Comparison of ENCODE assay signal across 21 cellular contexts in the genomic region with DNA sequence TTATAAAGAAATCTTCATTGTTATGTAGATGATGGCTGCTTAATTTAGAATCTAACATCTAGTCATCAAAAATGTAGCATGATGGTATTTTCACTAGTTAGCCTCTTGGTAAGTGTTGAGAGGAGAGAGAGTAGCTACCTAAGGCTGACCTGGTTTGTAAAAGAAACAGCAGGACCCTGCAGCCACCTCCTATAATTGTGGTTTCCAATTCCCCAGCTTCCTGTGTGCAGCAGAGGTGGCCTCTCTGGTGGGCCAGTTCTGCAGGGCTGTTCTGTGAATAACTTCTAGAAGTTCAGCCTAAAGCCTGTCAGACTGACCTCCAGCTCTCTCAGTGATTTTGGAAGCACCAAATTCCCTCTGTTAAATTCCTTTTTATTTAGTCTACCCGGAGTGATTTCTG.
"Had no signal": no experiment of that assay in that cellular context is flagged by ENCODE, and none has a peak within 500 bp of the region (broad histone marks: within the 10 kb centered on the region; RNA-seq: fewer than 3 reads in every experiment).

No MANE protein-coding gene starts in this region.

- ATAC-seq: activated CD8-positive, alpha-beta memory T cell treated with anti-CD3 and anti-CD28 coated beads, Interleukin-2, amount 10 ng/mL, durations not matched to agents 7 days and 5 days; PC-3; SK-N-SH treated with all-trans-retinoic acid at 6 μM for 48 hours had no signal

- H3K4me1 Mint-ChIP-seq: activated CD8-positive, alpha-beta memory T cell treated with anti-CD3 and anti-CD28 coated beads, Interleukin-2, amount 10 ng/mL, durations not matched to agents 7 days and 5 days; activated naive CD4-positive, alpha-beta T cell treated with anti-CD3 and anti-CD28 coated beads, Interleukin-2, amount 10 ng/mL, durations not matched to agents 7 days and 5 days had no signal

- H3K9me3 Mint-ChIP-seq: activated naive CD4-positive, alpha-beta T cell treated with anti-CD3 and anti-CD28 coated beads, Interleukin-2, amount 10 ng/mL, durations not matched to agents 7 days and 5 days; T-helper 1 cell treated with Interleukin-12 subunit alpha and Interleukin-12 subunit beta and Interleukin-4 antibody, amounts not matched to agents 30 μg/mL and 1 μg/mL, for 36 hours had no signal

- H3K36me3 Mint-ChIP-seq: activated CD8-positive, alpha-beta memory T cell treated with anti-CD3 and anti-CD28 coated beads, Interleukin-2, amount 10 ng/mL, durations not matched to agents 7 days and 5 days; activated naive CD4-positive, alpha-beta T cell treated with anti-CD3 and anti-CD28 coated beads, Interleukin-2, amount 10 ng/mL, durations not matched to agents 7 days and 5 days; activated naive CD8-positive, alpha-beta T cell treated with anti-CD3 and anti-CD28 coated beads for 36 hours had no signal

- H3K36me3 ChIP-seq: SJSA1 had no signal

- H3K4me3 Mint-ChIP-seq: activated CD8-positive, alpha-beta memory T cell treated with anti-CD3 and anti-CD28 coated beads, Interleukin-2, amount 10 ng/mL, durations not matched to agents 7 days and 5 days; activated naive CD4-positive, alpha-beta T cell treated with anti-CD3 and anti-CD28 coated beads, Interleukin-2, amount 10 ng/mL, durations not matched to agents 7 days and 5 days; activated naive CD8-positive, alpha-beta T cell treated with anti-CD3 and anti-CD28 coated beads for 36 hours; activated T-cell treated with anti-CD3 and anti-CD28 coated beads, Interleukin-2, amount 50 U/mL, for 4 hours; T-helper 1 cell treated with Interleukin-12 subunit alpha and Interleukin-12 subunit beta and Interleukin-4 antibody, amounts not matched to agents 30 μg/mL and 1 μg/mL, for 36 hours had no signal

- H3K4me3 ChIP-seq: SJSA1 had no signal

- H3K27me3 Mint-ChIP-seq: activated CD8-positive, alpha-beta memory T cell treated with anti-CD3 and anti-CD28 coated beads, Interleukin-2, amount 10 ng/mL, durations not matched to agents 7 days and 5 days; activated naive CD4-positive, alpha-beta T cell treated with anti-CD3 and anti-CD28 coated beads, Interleukin-2, amount 10 ng/mL, durations not matched to agents 7 days and 5 days; activated naive CD8-positive, alpha-beta T cell treated with anti-CD3 and anti-CD28 coated beads for 36 hours had no signal

- DNase-seq: activated CD4-positive, alpha-beta T cell treated with anti-CD3 and anti-CD28 coated beads for 48 hours; activated CD4-positive, alpha-beta T cell treated with anti-CD3 and anti-CD28 coated beads, Interleukin-2, amount 50 U/mL, for 4 hours; activated CD4-positive, CD25-positive, alpha-beta regulatory T cell treated with anti-CD3 and anti-CD28 coated beads, Interleukin-2, amount 50 U/mL, for 72 hours; activated CD8-positive, alpha-beta memory T cell treated with anti-CD3 and anti-CD28 coated beads, Interleukin-2, amount 10 ng/mL, durations not matched to agents 7 days and 5 days; activated gamma-delta T cell; activated naive CD4-positive, alpha-beta T cell treated with anti-CD3 and anti-CD28 coated beads, Interleukin-2, amount 10 ng/mL, durations not matched to agents 7 days and 5 days; activated naive CD8-positive, alpha-beta T cell treated with anti-CD3 and anti-CD28 coated beads for 36 hours; activated T-cell treated with anti-CD3 and anti-CD28 coated beads, Interleukin-2, amount 50 U/mL, for 4 hours; cerebellar nuclear complex; NCI-H1048; NCI-H2029; NCI-H2107; NCI-H345; NCI-H510A; NCI-H526 treated with DMSO at 0.1 percent for 48 hours; PC-3; SHP77; SW 1271 had no signal

- H3K27ac Mint-ChIP-seq: activated CD8-positive, alpha-beta memory T cell treated with anti-CD3 and anti-CD28 coated beads, Interleukin-2, amount 10 ng/mL, durations not matched to agents 7 days and 5 days; activated naive CD4-positive, alpha-beta T cell treated with anti-CD3 and anti-CD28 coated beads, Interleukin-2, amount 10 ng/mL, durations not matched to agents 7 days and 5 days; activated naive CD8-positive, alpha-beta T cell treated with anti-CD3 and anti-CD28 coated beads for 36 hours; T-helper 1 cell treated with Interleukin-12 subunit alpha and Interleukin-12 subunit beta and Interleukin-4 antibody, amounts not matched to agents 30 μg/mL and 1 μg/mL, for 36 hours had no signal

- H3K4me1 ChIP-seq: SJSA1 had no signal

- H3K27me3 ChIP-seq: SJSA1 had no signal

- H3K27ac ChIP-seq: SJSA1 had no signal
